ENCODE assay signal across 1 cellular context in the genomic region with DNA sequence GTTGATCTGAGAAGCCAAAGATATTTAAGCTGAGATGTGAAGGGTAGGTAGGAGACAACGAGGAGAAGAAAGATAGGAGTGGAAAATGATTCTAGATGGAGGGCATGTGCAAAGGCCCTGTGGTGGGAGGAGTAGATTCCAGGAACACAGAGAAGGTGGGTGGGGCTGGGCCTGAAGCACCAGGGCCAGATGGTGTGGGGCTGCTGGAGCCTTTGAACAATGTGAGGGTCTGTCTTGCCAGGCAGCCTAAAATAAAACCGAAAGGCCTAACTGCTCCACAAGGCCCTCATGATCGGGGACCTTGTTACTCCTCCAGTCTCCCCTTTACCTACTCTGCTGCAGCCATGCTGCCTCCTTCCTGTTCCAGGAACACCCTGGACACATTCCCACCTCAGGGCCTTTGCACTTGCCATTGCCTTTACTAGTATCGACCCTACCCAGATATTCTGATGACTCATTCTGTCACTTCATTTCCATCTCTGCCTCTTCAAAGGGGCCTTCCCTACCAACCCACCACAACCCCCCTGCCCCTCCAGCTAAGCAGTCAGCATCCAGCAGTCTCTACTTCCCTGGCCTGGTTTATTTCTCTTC.
A peak's percentile ranks its signal among the peaks of the same experiment; 100 is the strongest.
TF ChIP-seq lines count a peak whose summit lies in the region.

No MANE protein-coding gene starts in this region.

TF ChIP-seq in HEK293, 187 proteins besides CTCF, POLR2A, EP300 and RAD21:
- peak; percentile 94 for TF ChIP-seq ZNF623 (tag by site-specific recombination; IDR thresholded peaks at IDR 0.05)
- no peak for TF ChIP-seq ZNF544 (tag by site-specific recombination; IDR thresholded peaks at IDR 0.05)
- TF ChIP-seq ZNF112 (tag by site-specific recombination; IDR thresholded peaks at IDR 0.05), result no peak
- no peak for TF ChIP-seq RBAK (tag by site-specific recombination; IDR thresholded peaks at IDR 0.05)
- TF ChIP-seq OVOL3 (tag by site-specific recombination; IDR thresholded peaks at IDR 0.05), result no peak
- TF ChIP-seq, protein P1, sequence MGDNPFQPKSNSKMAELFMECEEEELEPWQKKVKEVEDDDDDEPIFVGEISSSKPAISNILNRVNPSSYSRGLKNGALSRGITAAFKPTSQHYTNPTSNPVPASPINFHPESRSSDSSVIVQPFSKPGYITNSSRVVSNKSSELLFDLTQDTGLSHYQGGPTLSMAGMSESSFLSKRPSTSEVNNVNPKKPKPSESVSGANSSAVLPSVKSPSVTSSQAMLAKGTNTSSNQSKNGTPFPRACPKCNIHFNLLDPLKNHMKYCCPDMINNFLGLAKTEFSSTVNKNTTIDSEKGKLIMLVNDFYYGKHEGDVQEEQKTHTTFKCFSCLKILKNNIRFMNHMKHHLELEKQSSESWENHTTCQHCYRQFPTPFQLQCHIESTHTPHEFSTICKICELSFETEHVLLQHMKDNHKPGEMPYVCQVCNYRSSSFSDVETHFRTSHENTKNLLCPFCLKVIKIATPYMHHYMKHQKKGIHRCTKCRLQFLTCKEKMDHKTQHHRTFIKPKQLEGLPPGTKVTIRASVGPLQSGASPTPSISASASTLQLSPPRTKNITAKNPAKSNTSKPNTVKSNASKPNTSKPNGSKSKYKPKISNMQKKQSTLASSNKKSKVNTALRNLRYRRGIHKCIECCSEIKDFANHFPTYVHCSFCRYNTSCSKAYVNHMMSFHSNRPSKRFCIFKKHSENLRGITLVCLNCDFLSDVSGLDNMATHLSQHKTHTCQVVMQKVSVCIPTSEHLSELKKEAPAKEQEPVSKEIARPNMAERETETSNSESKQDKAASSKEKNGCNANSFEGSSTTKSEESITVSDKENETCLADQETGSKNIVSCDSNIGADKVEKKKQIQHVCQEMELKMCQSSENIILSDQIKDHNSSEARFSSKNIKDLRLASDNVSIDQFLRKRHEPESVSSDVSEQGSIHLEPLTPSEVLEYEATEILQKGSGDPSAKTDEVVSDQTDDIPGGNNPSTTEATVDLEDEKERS (tag by site-specific recombination; IDR thresholded peaks at IDR 0.05), result no peak
